9 cellular contexts compared by ENCODE assay signal in the genomic region with DNA sequence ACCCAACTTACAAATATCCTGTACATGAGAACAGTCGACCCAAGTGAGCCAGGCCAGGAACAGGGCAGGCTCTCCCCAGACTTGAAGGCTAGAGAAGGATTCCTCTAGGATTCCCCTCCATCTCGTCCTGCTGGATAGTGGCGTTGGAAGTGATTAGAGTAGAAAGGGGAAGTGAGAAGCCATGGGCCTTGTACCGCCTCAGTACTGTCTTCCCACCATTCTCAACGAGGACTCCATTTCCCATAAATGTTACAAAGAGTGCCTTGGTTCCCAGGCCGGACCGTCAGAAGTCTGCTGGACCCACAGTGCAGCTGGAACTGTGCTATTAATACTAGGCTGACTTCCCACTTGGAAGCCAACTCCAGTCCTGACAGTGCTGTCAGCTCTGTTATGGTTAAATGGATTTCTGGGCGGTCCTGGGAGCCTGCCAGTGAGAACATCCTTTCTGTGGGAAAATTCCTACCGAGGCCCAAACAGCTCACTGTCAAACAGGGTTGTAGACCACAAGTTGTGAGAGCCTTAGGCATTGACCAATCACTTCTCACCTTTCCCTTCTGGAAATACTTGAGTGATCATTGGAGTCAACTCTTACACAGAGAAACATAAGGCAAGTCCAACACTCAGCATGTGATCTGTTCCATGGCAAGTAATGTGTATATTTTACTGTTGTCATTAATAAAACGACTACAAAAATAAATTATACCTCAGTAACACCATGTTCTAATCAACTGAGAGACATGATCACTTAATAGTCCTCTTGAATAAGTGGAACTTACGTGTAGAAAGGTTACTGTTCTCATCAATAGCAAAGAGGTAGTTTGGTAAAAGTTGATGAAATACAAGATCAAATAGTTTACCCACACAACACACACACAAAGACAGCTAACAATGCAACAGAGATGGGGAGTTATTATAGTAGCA. TPM values are rescaled to one million over a fixed set of nuclear protein-coding genes. Genes with fewer than 3 reads are reported as not detected.
DNase-seq lines count a peak whose midpoint lies in the region; ATAC-seq and TF ChIP-seq lines count a peak whose summit lies in the region.
"Had no signal": no experiment of that assay in that cellular context is flagged by ENCODE, and none has a peak within 500 bp of the region (broad histone marks: within the 10 kb centered on the region; RNA-seq: fewer than 3 reads in every experiment).

No MANE protein-coding gene starts in this region.

- H3K36me3 ChIP-seq in brain microvascular endothelial cell (replicated peaks) (no peaks in the 10 kb centered on the region), muscle layer of colon (ENCODE audit: insufficient read depth, low read length) (no peaks in the 10 kb centered on the region)

- peak overlapping the region; percentile 18 for H3K9ac ChIP-seq in muscle layer of colon (ENCODE audit: low read length)

- peaks cover 0 to 4% (median 0%) of the 10 kb centered on the region in 7 donors for H3K9me3 Mint-ChIP-seq in CD14-positive monocyte

- H3K36me3 Mint-ChIP-seq in CD14-positive monocyte = no peaks in the 10 kb centered on the region

- H3K27ac ChIP-seq in brain microvascular endothelial cell (peak overlapping the region; percentile 91), muscle layer of colon (ENCODE audit: low read depth, low read length) (peak overlapping the region; percentile 31)

- ATAC-seq in HG02973 (IDR thresholded peaks at IDR 0.05; ENCODE audit: unreplicated experiment) = peak; percentile 26

- no peak for TF ChIP-seq CTCF in CD14-positive monocyte (IDR thresholded peaks at IDR 0.05)
- TF ChIP-seq CTCF in brain microvascular endothelial cell (IDR thresholded peaks at IDR 0.05; ENCODE audit: low read depth, low read length, missing control alignments) = no peak

- intact Hi-C loops in CD14-positive monocyte (cut with micrococcal nuclease) = no loop called here

- H3K27ac Mint-ChIP-seq in CD14-positive monocyte = peak overlapping the region; percentile 77 to 95 (median 85)

- in situ Hi-C loops in brain microvascular endothelial cell (cut with HindIII; ENCODE audit: low pct_ligation_motif_present, low sequenced_read_pairs) = no loop called here

- H3K27me3 ChIP-seq in brain microvascular endothelial cell (replicated peaks) = no peaks in the 10 kb centered on the region
- H3K27me3 ChIP-seq in muscle layer of colon (ENCODE audit: control insufficient read depth in 1 of 2, insufficient read depth in 2 of 2, low read length in 2 of 2) = no peaks in the 10 kb centered on the region

- no peaks in the 10 kb centered on the region for H3K9me3 ChIP-seq in muscle layer of colon (ENCODE audit: low read length)

- H3K4me3 Mint-ChIP-seq in CD14-positive monocyte = no peak overlapping the region

- DNase-seq in CD14-positive monocyte (ENCODE audit: low spot score) = no peak
- DNase-seq in brain microvascular endothelial cell = peak; percentile 85
- no peak for DNase-seq in iPS-NIHi7 (ENCODE audit: extremely low spot score)
- DNase-seq in pons (ENCODE audit: low spot score) = no peak
- no peak for DNase-seq in 8988T
- no peak for DNase-seq in ecto neural progenitor cell (ENCODE audit: low spot score)
- DNase-seq: DND-41 had no signal

- H3K27me3 Mint-ChIP-seq in CD14-positive monocyte (ENCODE audit: low read depth in 3 of 3) = no peaks in the 10 kb centered on the region

- H3K4me3 ChIP-seq in brain microvascular endothelial cell (ENCODE audit: low read depth, low read length) (no peak overlapping the region), muscle layer of colon (ENCODE audit: low read depth in 1 of 2, low read length in 2 of 2) (no peak overlapping the region)

- H3K4me1 Mint-ChIP-seq in CD14-positive monocyte = peaks cover 15% of the 10 kb centered on the region

- H3K4me1 ChIP-seq in muscle layer of colon (ENCODE audit: insufficient read depth, low read length) = peaks cover 4% of the 10 kb centered on the region

RNA-seq across cellular contexts. Expression of gene AMELX, which starts 58.4 kb away (rescaled TPM):
- not detected for polyA plus RNA-seq in CD14-positive monocyte
